Comparison of ENCODE assay signal across 8 cellular contexts in genomic region chr11:15074206-15075161, GRCh38. TPM values are rescaled to one million over a fixed set of nuclear protein-coding genes. Genes with fewer than 3 reads are reported as not detected.
DNase-seq lines count a peak whose midpoint lies in the region; ATAC-seq and TF ChIP-seq lines count a peak whose summit lies in the region.

No MANE protein-coding gene starts in this region.

- TF ChIP-seq CTCF in osteoblast (IDR thresholded peaks at IDR 0.05; ENCODE audit: extremely low read depth, low read depth, low read length) (peak; percentile 78), thoracic aorta (IDR thresholded peaks at IDR 0.05) (peak; percentile 76)

- H3K27me3 ChIP-seq in H7 (ENCODE audit: control insufficient read depth, insufficient read depth, low read length) (peaks cover 25% of the 10 kb centered on the region), osteoblast (ENCODE audit: insufficient read depth, low read length) (peaks cover 18% of the 10 kb centered on the region), thoracic aorta (replicated peaks; ENCODE audit: insufficient read depth) (no peaks in the 10 kb centered on the region)

- H3K27ac ChIP-seq in osteoblast (ENCODE audit: low read depth, low read length) (no peak overlapping the region), thoracic aorta (no peak overlapping the region)

- DNase-seq in ELF-1 (ENCODE audit: low read depth, low spot score) (peak; percentile 97), H7 (peak; percentile 86), LoVo (ENCODE audit: low spot score) (peak; percentile 63), SHP77 treated with DMSO at 0.1 percent for 48 hours (lab: John Stamatoyannopoulos, UW) (peak; percentile 56), activated gamma-delta T cell (lab: John Stamatoyannopoulos, UW) (peak; percentile 41), glomerular endothelial cell (ENCODE audit: extremely low read depth, low read depth, low spot score) (peak; percentile 14), osteoblast (ENCODE audit: insufficient read length, low spot score, missing footprints) (peak; percentile 82), thoracic aorta (ENCODE audit: low spot score) (peak; percentile 57)

- no peaks in the 10 kb centered on the region for H4K20me1 ChIP-seq in osteoblast (ENCODE audit: insufficient read depth, low read length)

- H3K4me3 ChIP-seq in H7 (ENCODE audit: insufficient read depth, low read depth, low read length) (peak overlapping the region; percentile 54), osteoblast (ENCODE audit: insufficient read depth, low read length) (peak overlapping the region; percentile 64), thoracic aorta (peak overlapping the region; percentile 69)

- H3K4me2 ChIP-seq in osteoblast (ENCODE audit: insufficient read depth, low read length) = peak overlapping the region; percentile 86

- H3K36me3 ChIP-seq in H7 (replicated peaks; ENCODE audit: control insufficient read depth, insufficient read depth, low read length) (no peaks in the 10 kb centered on the region), osteoblast (ENCODE audit: insufficient read depth, low read length) (no peaks in the 10 kb centered on the region), thoracic aorta (no peaks in the 10 kb centered on the region)

- ATAC-seq in thoracic aorta (ENCODE audit: insufficient number of reproducible peaks, low FRiP score, low read depth) = peak; percentile 71

- no peaks in the 10 kb centered on the region for H3K9me3 ChIP-seq in osteoblast (ENCODE audit: low read depth, low read length)
- no peaks in the 10 kb centered on the region for H3K9me3 ChIP-seq in thoracic aorta

- peaks cover 18% of the 10 kb centered on the region for H3K4me1 ChIP-seq in osteoblast (ENCODE audit: insufficient read depth, low read length)
- peaks cover 14 to 19% of the 10 kb centered on the region in 2 donors for H3K4me1 ChIP-seq in thoracic aorta (ENCODE audit: control insufficient read depth in 1 of 2, low read depth in 2 of 2)

- H2AFZ ChIP-seq in osteoblast (ENCODE audit: low read length) = peak overlapping the region; percentile 53

- H3K79me2 ChIP-seq in osteoblast (ENCODE audit: insufficient read depth, low read length) = no peaks in the 10 kb centered on the region

RNA-seq across cellular contexts. Expression of gene CALCB, which starts 1.1 kb away (rescaled TPM):
- 0.21 and 0.41 TPM in 2 replicates for total RNA-seq in H7 (2014; rRNA removed; shearing (Covaris generic))
- total RNA-seq in glomerular endothelial cell (not detected in 2 replicates), osteoblast (not detected in 2 replicates), thoracic aorta (1 to 10 TPM in 1 of 2 donors, not detected in 1; 1.5 TPM)

RNA-seq across cellular contexts. Expression of gene INSC, which starts 40.2 kb away (rescaled TPM):
- 0.07 TPM in 1 of 2 replicates, not detected in the other for total RNA-seq in H7 (2014; rRNA removed; shearing (Covaris generic))
- total RNA-seq in glomerular endothelial cell (0.18 TPM in 1 of 2 replicates, not detected in the other), osteoblast (0.72 and 1.8 TPM in 2 replicates), thoracic aorta (under 1 TPM in 1 of 2 donors, not detected in 1; 0.35 TPM)

Comparison
In these comparisons a context has a peak if more than half of its experiments do, and no peak if none do; other contexts are left out.
1. DNase-seq: peak in every context shown above with its lines; median percentile 97 in ELF-1; 86 in H7; 82 in osteoblast; 63 in LoVo; 57 in thoracic aorta; 56 in SHP77 treated with DMSO at 0.1 percent for 48 hours; 41 in activated gamma-delta T cell; 14 in glomerular endothelial cell.